In genomic region chr5:109327572-109327971, GRCh38 we compare ENCODE assay signal across 12 cellular contexts.
"Had no signal": no experiment of that assay in that cellular context is flagged by ENCODE, and none has a peak within 500 bp of the region (broad histone marks: within the 10 kb centered on the region; RNA-seq: fewer than 3 reads in every experiment).

No MANE protein-coding gene starts in this region.

- H3K4me3 ChIP-seq: heart right ventricle, ovary had no signal

- H3K9me3 Mint-ChIP-seq: activated CD4-positive, alpha-beta memory T cell treated with anti-CD3 and anti-CD28 coated beads for 36 hours; activated naive CD8-positive, alpha-beta T cell treated with anti-CD3 and anti-CD28 coated beads, Interleukin-2, amount 10 ng/mL, durations not matched to agents 7 days and 5 days; stimulated activated effector memory CD8-positive, alpha-beta T cell treated with anti-CD3 and anti-CD28 coated beads, Interleukin-12 subunit alpha, Interleukin-12 subunit beta, amount 100 ng/mL, for 72 hours had no signal

- H3K9me3 ChIP-seq: heart right ventricle, ovary had no signal

- DNase-seq: activated CD4-positive, alpha-beta memory T cell treated with anti-CD3 and anti-CD28 coated beads for 36 hours; activated gamma-delta T cell; activated naive CD8-positive, alpha-beta T cell treated with anti-CD3 and anti-CD28 coated beads, Interleukin-2, amount 10 ng/mL, durations not matched to agents 7 days and 5 days; activated T-cell treated with anti-CD3 and anti-CD28 coated beads, Interleukin-2, amount 50 U/mL, for 48 hours; aorta; heart right ventricle; left ventricle myocardium superior; ovary; small intestine; substantia nigra; T-helper 9 cell had no signal

- H3K27ac Mint-ChIP-seq: activated CD4-positive, alpha-beta memory T cell treated with anti-CD3 and anti-CD28 coated beads for 36 hours; activated naive CD8-positive, alpha-beta T cell treated with anti-CD3 and anti-CD28 coated beads, Interleukin-2, amount 10 ng/mL, durations not matched to agents 7 days and 5 days; stimulated activated effector memory CD8-positive, alpha-beta T cell treated with anti-CD3 and anti-CD28 coated beads, Interleukin-12 subunit alpha, Interleukin-12 subunit beta, amount 100 ng/mL, for 72 hours had no signal

- ATAC-seq: heart right ventricle; left ventricle myocardium superior; stimulated activated effector memory CD8-positive, alpha-beta T cell treated with anti-CD3 and anti-CD28 coated beads, Interleukin-12 subunit alpha, Interleukin-12 subunit beta, amount 100 ng/mL, for 72 hours had no signal

- H3K27ac ChIP-seq: heart right ventricle, ovary had no signal

- H3K27me3 ChIP-seq: heart right ventricle, ovary had no signal

- H3K36me3 ChIP-seq: ovary had no signal
